Comparison of ENCODE assay signal across 8 cellular contexts in the genomic region with DNA sequence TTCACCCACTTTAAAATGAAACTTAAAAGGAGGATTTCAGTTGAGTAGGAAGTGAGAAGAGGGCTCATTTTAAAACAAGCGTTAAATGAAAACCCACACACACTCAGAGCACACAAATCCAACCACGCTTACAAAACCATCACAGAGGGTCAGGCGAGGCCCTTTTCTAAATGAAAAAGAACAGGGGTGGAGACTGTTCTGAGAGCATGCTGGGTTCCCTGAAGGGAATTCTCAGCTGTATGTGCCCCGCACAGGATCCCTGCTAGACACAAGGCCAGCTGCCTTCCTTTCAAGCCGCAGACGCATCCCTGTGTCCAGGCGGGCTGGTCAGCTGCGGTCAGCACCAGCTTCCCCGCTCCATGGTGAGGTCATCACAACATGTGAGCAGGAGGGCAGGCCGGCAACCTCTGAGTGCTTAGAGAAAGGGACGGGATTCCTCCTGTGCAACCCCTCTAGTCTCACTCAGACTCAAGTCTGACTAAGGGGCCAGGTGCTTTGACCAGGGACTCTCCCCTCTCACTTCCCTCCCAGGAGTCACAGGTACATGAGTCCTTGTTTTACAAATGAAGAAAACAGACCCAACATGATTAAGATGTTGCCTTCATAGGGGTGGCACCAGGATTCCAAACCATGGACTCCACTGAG.
DNase-seq lines count a peak whose midpoint lies in the region; ATAC-seq and TF ChIP-seq lines count a peak whose summit lies in the region.

No MANE protein-coding gene starts in this region.

- peaks cover 38% of the 10 kb centered on the region for H3K4me1 Mint-ChIP-seq in activated CD4-positive, alpha-beta T cell treated with anti-CD3 and anti-CD28 coated beads for 36 hours
- peaks cover 84% of the 10 kb centered on the region for H3K4me1 Mint-ChIP-seq in brain

- POLR2A ChIA-PET in activated CD4-positive, alpha-beta T cell treated with anti-CD3 and anti-CD28 coated beads for 36 hours (lab: Charles Lee) = no interaction called here

- no peaks in the 10 kb centered on the region for H3K36me3 Mint-ChIP-seq in activated CD4-positive, alpha-beta T cell treated with anti-CD3 and anti-CD28 coated beads for 36 hours (ENCODE audit: low read depth)
- no peaks in the 10 kb centered on the region for H3K36me3 Mint-ChIP-seq in brain

- H3K4me1 ChIP-seq in right lobe of liver (peaks cover 0 to 18% (median 0%) of the 10 kb centered on the region in 4 donors), upper lobe of left lung (peaks cover 68 to 87% (median 78%) of the 10 kb centered on the region in 4 donors)

- ATAC-seq in activated CD4-positive, alpha-beta T cell treated with anti-CD3 and anti-CD28 coated beads for 36 hours = peak; percentile 28
- ATAC-seq in right lobe of liver (peak in 2 of 4 donors; percentile 12 to 15), upper lobe of left lung (ENCODE audit: low FRiP score in 2 of 2) (peak; percentile 39 to 78)

- CTCF ChIA-PET in activated CD4-positive, alpha-beta T cell treated with anti-CD3 and anti-CD28 coated beads for 36 hours (lab: Charles Lee) = interaction anchor here (0.7 kb wide), 1 partner anchor 149 kb away, joined by 3 read pairs; no protein-coding TSS in a partner anchor

- no peak overlapping the region for H3K4me3 ChIP-seq in right lobe of liver
- no peak overlapping the region for H3K4me3 ChIP-seq in upper lobe of left lung

- 82% methylated on average over 3 of the region's 11 CpGs for WGBS in right lobe of liver (ENCODE audit: insufficient coverage, low coverage, low lambda C conversion rate, missing lambda C conversion rate)
- 67 to 76% methylated on average over 9 to 10 of the region's 11 CpGs for WGBS in upper lobe of left lung, 2 donors

- TF ChIP-seq POLR2A in right lobe of liver (IDR thresholded peaks at IDR 0.05) = no peak
- no peak for TF ChIP-seq POLR2A in upper lobe of left lung (IDR thresholded peaks at IDR 0.05)

- no peak overlapping the region for H3K27ac Mint-ChIP-seq in activated CD4-positive, alpha-beta T cell treated with anti-CD3 and anti-CD28 coated beads for 36 hours
- H3K27ac Mint-ChIP-seq in brain = peak overlapping the region; percentile 90 to 98 (median 92)

- H3K27me3 Mint-ChIP-seq in activated CD4-positive, alpha-beta T cell treated with anti-CD3 and anti-CD28 coated beads for 36 hours = peaks cover 16% of the 10 kb centered on the region
- peaks cover 3% of the 10 kb centered on the region for H3K27me3 Mint-ChIP-seq in brain

- TF ChIP-seq EP300 in upper lobe of left lung (IDR thresholded peaks at IDR 0.05) = peak in 1 of 4 donors; percentile 37

- H3K9me3 ChIP-seq in right lobe of liver (no peaks in the 10 kb centered on the region), upper lobe of left lung (no peaks in the 10 kb centered on the region)

- peak; percentile 30 for DNase-seq in activated CD4-positive, alpha-beta T cell treated with anti-CD3 and anti-CD28 coated beads for 36 hours
- no peak for DNase-seq in activated CD4-positive, alpha-beta T cell treated with anti-CD3 and anti-CD28 coated beads for 48 hours
- DNase-seq in right lobe of liver = no peak
- peak in 1 of 2 donors; percentile 54 for DNase-seq in upper lobe of left lung
- no peak for DNase-seq in OCI-M1 (lab: John Stamatoyannopoulos, UW)
- DNase-seq in activated gamma-delta T cell (lab: John Stamatoyannopoulos, UW) = no peak
- DNase-seq in NCI-H2029 treated with DMSO at 0.1 percent for 48 hours (lab: John Stamatoyannopoulos, UW) = no peak

- no peaks in the 10 kb centered on the region for H3K9me3 Mint-ChIP-seq in activated CD4-positive, alpha-beta T cell treated with anti-CD3 and anti-CD28 coated beads for 36 hours (ENCODE audit: low read depth)
- H3K9me3 Mint-ChIP-seq in brain = peaks cover 0 to 7% (median 3%) of the 10 kb centered on the region in 5 experiments

- intact Hi-C loops in activated CD4-positive, alpha-beta T cell treated with anti-CD3 and anti-CD28 coated beads for 36 hours (cut with DNase I, micrococcal nuclease) = loop anchor here (2.0 to 10.0 kb wide), 9 partner anchors 43 to 402 kb away; a partner anchor contains a TSS
- intact Hi-C loops in right lobe of liver (cut with DNase I) = no loop called here

- TF ChIP-seq CTCF in brain (conservative IDR thresholded peaks at IDR 0.05) (no peak), right lobe of liver (IDR thresholded peaks at IDR 0.05) (no peak), upper lobe of left lung (IDR thresholded peaks at IDR 0.05) (no peak)

- peak overlapping the region in 2 of 3 donors; percentile 6 to 61 for H3K27ac ChIP-seq in right lobe of liver
- H3K27ac ChIP-seq in upper lobe of left lung = peak overlapping the region; percentile 77 to 89 (median 80)

- H3K27me3 ChIP-seq in right lobe of liver (no peaks in the 10 kb centered on the region), upper lobe of left lung (no peaks in the 10 kb centered on the region)

- no peaks in the 10 kb centered on the region for H3K36me3 ChIP-seq in right lobe of liver
- no peaks in the 10 kb centered on the region for H3K36me3 ChIP-seq in upper lobe of left lung

- no peak overlapping the region for H3K4me3 Mint-ChIP-seq in activated CD4-positive, alpha-beta T cell treated with anti-CD3 and anti-CD28 coated beads for 36 hours
- H3K4me3 Mint-ChIP-seq in brain = peak overlapping the region in 4 of 5 experiments; percentile 33 to 68 (median 44)

Comparison
In these comparisons a context has a peak if more than half of its experiments do, and no peak if none do; other contexts are left out.
1. intact Hi-C loops: an anchor here in activated CD4-positive, alpha-beta T cell treated with anti-CD3 and anti-CD28 coated beads for 36 hours (2.0 to 10.0 kb wide); none called in right lobe of liver.